ENCODE assay signal across 9 cellular contexts in genomic region chr14:36847366-36847765, GRCh38.
"Had no signal": no experiment of that assay in that cellular context is flagged by ENCODE, and none has a peak within 500 bp of the region (broad histone marks: within the 10 kb centered on the region; RNA-seq: fewer than 3 reads in every experiment).

No MANE protein-coding gene starts in this region.

- DNase-seq: H9, HCEC 1CT, HFFc6, IMR-90, KBM-7 had no signal

- H3K9me3 Mint-ChIP-seq: GM23338, H9, HFFc6 had no signal

- H3K4me3 ChIP-seq: GM23338 had no signal

- ATAC-seq: GM23338 had no signal

- FAIRE-seq: H1, H54 had no signal

- H3K4me3 Mint-ChIP-seq: GM23338, H9, HFFc6 had no signal

- H3K4me2 ChIP-seq: GM23338 had no signal

- H3K27ac Mint-ChIP-seq: GM23338, HFFc6 had no signal

- H3K27ac ChIP-seq: HL-60 had no signal

- H2AFZ ChIP-seq: GM23338 had no signal
